8 cellular contexts compared by ENCODE assay signal in genomic region chr17:49497147-49498036, GRCh38. TPM values are rescaled to one million over a fixed set of nuclear protein-coding genes. Genes with fewer than 3 reads are reported as not detected.
DNase-seq lines count a peak whose midpoint lies in the region; ATAC-seq, FAIRE-seq and TF ChIP-seq lines count a peak whose summit lies in the region.

No MANE protein-coding gene starts in this region.

- H3K27me3 ChIP-seq in HUES64 (ENCODE audit: insufficient read depth, low read length) = peaks cover 67% of the 10 kb centered on the region
- peaks cover 33% of the 10 kb centered on the region for H3K27me3 ChIP-seq in effector memory CD4-positive, alpha-beta T cell (replicated peaks; ENCODE audit: control insufficient read depth, insufficient read depth, low read length, poor library complexity, severe bottlenecking)

- H3K4me1 ChIP-seq in HUES64 (ENCODE audit: insufficient read depth, low read length) = peaks cover 26% of the 10 kb centered on the region
- peaks cover 33% of the 10 kb centered on the region for H3K4me1 ChIP-seq in effector memory CD4-positive, alpha-beta T cell (ENCODE audit: control insufficient read depth, insufficient read depth, low read length, poor library complexity, severe bottlenecking)
- peaks cover 2% of the 10 kb centered on the region for H3K4me1 ChIP-seq in urinary bladder (ENCODE audit: insufficient read depth)

- peak; percentile 67 for ATAC-seq in SK-N-SH treated with all-trans-retinoic acid at 6 μM for 48 hours
- no peak for ATAC-seq in HG03571 (IDR thresholded peaks at IDR 0.05; ENCODE audit: unreplicated experiment)

- H3K36me3 ChIP-seq in HUES64 (ENCODE audit: insufficient read depth, low read length) (no peaks in the 10 kb centered on the region), urinary bladder (ENCODE audit: insufficient read depth) (no peaks in the 10 kb centered on the region)
- no peaks in the 10 kb centered on the region for H3K36me3 ChIP-seq in effector memory CD4-positive, alpha-beta T cell (ENCODE audit: control insufficient read depth, insufficient read depth, low read length)

- H3K4me3 ChIP-seq in HUES64 (ENCODE audit: low read length) = peak overlapping the region; percentile 68
- H3K4me3 ChIP-seq in effector memory CD4-positive, alpha-beta T cell (ENCODE audit: insufficient read depth, low read depth, low read length, poor library complexity, severe bottlenecking) = peak overlapping the region; percentile 60
- H3K4me3 ChIP-seq in urinary bladder (ENCODE audit: low read depth, low read length) = peak overlapping the region; percentile 22

- H3K9me3 ChIP-seq in HUES64 (ENCODE audit: insufficient read depth, low read depth, low read length) = no peaks in the 10 kb centered on the region
- H3K9me3 ChIP-seq in effector memory CD4-positive, alpha-beta T cell (ENCODE audit: control insufficient read depth, low read length) = no peaks in the 10 kb centered on the region

- no peak for TF ChIP-seq POLR2A in GM12891 (IDR thresholded peaks at IDR 0.05; ENCODE audit: low read depth, low read length)

- no peak overlapping the region for H3K27ac ChIP-seq in HUES64 (ENCODE audit: low read depth, low read length)
- no peak overlapping the region for H3K27ac ChIP-seq in effector memory CD4-positive, alpha-beta T cell (ENCODE audit: insufficient read depth, low read length, poor library complexity, severe bottlenecking)
- H3K27ac ChIP-seq in urinary bladder (ENCODE audit: low read depth) = no peak overlapping the region

- 0 out of 2 replicates have a peak overlapping the region, but pooled peaks have one; percentile 41 for H3K9ac ChIP-seq in HUES64 (ENCODE audit: low read depth, low read length)

- no peak for FAIRE-seq in GM12891 (lab: Jason Lieb, UNC)

- WGBS in HUES64 = under 1% methylated on average over 76 of the region's 76 CpGs
- under 1% methylated on average over 76 of the region's 76 CpGs for WGBS in urinary bladder

- no peak for DNase-seq in effector memory CD4-positive, alpha-beta T cell
- DNase-seq in midbrain (lab: John Stamatoyannopoulos, UW) (peak; percentile 8), NCI-H524 treated with DMSO at 0.1 percent for 48 hours (lab: John Stamatoyannopoulos, UW) (no peak), GM12891 (ENCODE audit: insufficient read length, low spot score) (no peak)

TF ChIP-seq in SK-N-SH treated with all-trans-retinoic acid at 6 μM for 48 hours, 23 proteins besides CTCF, POLR2A, EP300 and RAD21:
- TF ChIP-seq ESRRG (CRISPR knock-in tag; IDR thresholded peaks at IDR 0.05) (no peak), ISL1 (CRISPR knock-in tag; IDR thresholded peaks at IDR 0.05) (no peak), POU6F1 (CRISPR knock-in tag; IDR thresholded peaks at IDR 0.05; ENCODE audit: borderline replicate concordance, low read depth) (no peak), ZC3H10 (CRISPR knock-in tag; IDR thresholded peaks at IDR 0.05) (no peak), SNAI2 (CRISPR knock-in tag; IDR thresholded peaks at IDR 0.05) (no peak), RARB (CRISPR knock-in tag; IDR thresholded peaks at IDR 0.05) (no peak)
TF ChIP-seq in SK-N-SH treated with all-trans-retinoic acid at 6 μM for 48 hours: peak in this region for 0.

TF ChIP-seq in GM12891, 5 proteins besides CTCF, POLR2A, EP300 and RAD21:
- TF ChIP-seq POU2F2 (IDR thresholded peaks at IDR 0.05; ENCODE audit: low read depth, low read length) (no peak), PAX5 (IDR thresholded peaks at IDR 0.05; ENCODE audit: insufficient read depth, low read length, severe bottlenecking) (no peak), TAF1 (IDR thresholded peaks at IDR 0.05; ENCODE audit: low read depth, low read length) (no peak), SPI1 (IDR thresholded peaks at IDR 0.05; ENCODE audit: low read depth, low read length) (no peak), POLR2AphosphoS5 (IDR thresholded peaks at IDR 0.05; ENCODE audit: low read depth, low read length) (no peak)

RNA-seq across cellular contexts. Expression of gene NGFR, which starts 2.3 kb away (rescaled TPM):
- 9.9 TPM for polyA plus RNA-seq in HUES64 (2013, experiment 1 of 2)
- 16.5 TPM for polyA plus RNA-seq in HUES64 (2013, experiment 2 of 2)
- total RNA-seq in urinary bladder = 11.7 TPM
- 18.4 TPM for polyA plus RNA-seq in urinary bladder
- polyA plus RNA-seq in GM12891 (2012; ENCODE audit: low read depth, missing spikeins) = 1.1 TPM
